In genomic region chr2:76958749-76959148, GRCh38 we compare ENCODE assay signal across 14 cellular contexts.
DNase-seq lines count a peak whose midpoint lies in the region; ATAC-seq, FAIRE-seq and TF ChIP-seq lines count a peak whose summit lies in the region.
"Had no signal": no experiment of that assay in that cellular context is flagged by ENCODE, and none has a peak within 500 bp of the region (broad histone marks: within the 10 kb centered on the region; RNA-seq: fewer than 3 reads in every experiment).

No MANE protein-coding gene starts in this region.

- H3K4me3 Mint-ChIP-seq in activated naive CD4-positive, alpha-beta T cell treated with anti-CD3 and anti-CD28 coated beads, Interleukin-2, amount 10 ng/mL, durations not matched to agents 7 days and 5 days, result no peak overlapping the region

- intact Hi-C loops in HepG2 (cut with micrococcal nuclease; ENCODE audit: unreplicated experiment) (loop anchor here (10.0 kb wide), 1 partner anchor 556 kb away; no protein-coding TSS in a partner anchor), right lobe of liver (cut with DNase I) (no loop called here)

- no peaks in the 10 kb centered on the region for H3K36me3 ChIP-seq in HepG2 (replicated peaks in 1 of 2; ENCODE audit: control insufficient read depth in 1 of 2, insufficient read depth in 2 of 2, low read length in 2 of 2)
- no peaks in the 10 kb centered on the region for H3K36me3 ChIP-seq in right lobe of liver
- H3K36me3 ChIP-seq in hepatocyte (replicated peaks; ENCODE audit: insufficient read depth, low read depth), result no peaks in the 10 kb centered on the region
- H3K36me3 ChIP-seq: vagina had no signal

- H3K4me3 ChIP-seq in HepG2 (replicated peaks in 1 of 3; ENCODE audit: insufficient read depth in 1 of 3, low read depth in 2 of 3, low read length in 3 of 3) (no peak overlapping the region), right lobe of liver (no peak overlapping the region), hepatocyte (no peak overlapping the region)
- H3K4me3 ChIP-seq: vagina had no signal

- TF ChIP-seq CTCF in HepG2 (CRISPR knock-in tag; IDR thresholded peaks at IDR 0.05), result no peak
- TF ChIP-seq CTCF in right lobe of liver (IDR thresholded peaks at IDR 0.05), result no peak
- TF ChIP-seq CTCF in hepatocyte (IDR thresholded peaks at IDR 0.05; ENCODE audit: poor library complexity), result no peak

- TF ChIP-seq EP300 in HepG2 (IDR thresholded peaks at IDR 0.05; ENCODE audit: low read depth in 2 of 2, low read length in 2 of 2), result no peak
- TF ChIP-seq EP300 in HepG2 (CRISPR knock-in tag; IDR thresholded peaks at IDR 0.05; ENCODE audit: borderline replicate concordance), result no peak

- H3K27ac ChIP-seq in HepG2 (ENCODE audit: extremely low read length, insufficient read depth, low read length), result no peak overlapping the region
- no peak overlapping the region for H3K27ac ChIP-seq in right lobe of liver
- H3K27ac ChIP-seq in hepatocyte, result no peak overlapping the region
- H3K27ac ChIP-seq: vagina had no signal

- no peaks in the 10 kb centered on the region for H3K4me1 Mint-ChIP-seq in activated naive CD4-positive, alpha-beta T cell treated with anti-CD3 and anti-CD28 coated beads, Interleukin-2, amount 10 ng/mL, durations not matched to agents 7 days and 5 days

- no peaks in the 10 kb centered on the region for H3K27me3 ChIP-seq in HepG2 (ENCODE audit: control insufficient read depth in 1 of 2, insufficient read depth in 2 of 2, low read length in 2 of 2)
- H3K27me3 ChIP-seq in right lobe of liver, result no peaks in the 10 kb centered on the region
- no peaks in the 10 kb centered on the region for H3K27me3 ChIP-seq in hepatocyte
- H3K27me3 ChIP-seq: vagina had no signal

- in situ Hi-C loops in HepG2 (cut with HindIII; ENCODE audit: extremely low pct_ligation_motif_present, low pct_unique_long_range_greater_than_20kb), result loop anchor here (25.0 kb wide), 1 partner anchor 1904 kb away; no protein-coding TSS in a partner anchor
- in situ Hi-C loops in SK-MEL-5 (cut with HindIII; ENCODE audit: low pct_unique_long_range_greater_than_20kb, low sequenced_read_pairs), result no loop called here

- no peaks in the 10 kb centered on the region for H3K79me2 ChIP-seq in HepG2 (ENCODE audit: insufficient read depth, low read length)
- H3K79me2 ChIP-seq in hepatocyte, result no peaks in the 10 kb centered on the region

- H3K36me3 Mint-ChIP-seq in activated naive CD4-positive, alpha-beta T cell treated with anti-CD3 and anti-CD28 coated beads, Interleukin-2, amount 10 ng/mL, durations not matched to agents 7 days and 5 days, result no peaks in the 10 kb centered on the region

- 0% methylated on average over 3 of the region's 3 CpGs for WGBS in HepG2 (ENCODE audit: low lambda C conversion rate)
- 12% methylated on average over 3 of the region's 3 CpGs for WGBS in right lobe of liver (ENCODE audit: insufficient coverage, low coverage, low lambda C conversion rate, missing lambda C conversion rate)
- WGBS in hepatocyte (ENCODE audit: low lambda C conversion rate, missing lambda C conversion rate), result 23% methylated on average over 3 of the region's 3 CpGs

- H3K9me3 Mint-ChIP-seq in activated naive CD4-positive, alpha-beta T cell treated with anti-CD3 and anti-CD28 coated beads, Interleukin-2, amount 10 ng/mL, durations not matched to agents 7 days and 5 days, result peaks cover 5% of the 10 kb centered on the region

- H3K9ac ChIP-seq in HepG2 (ENCODE audit: insufficient read depth, low read depth, low read length), result no peak overlapping the region

- no peak for FAIRE-seq in HepG2 (lab: Jason Lieb, UNC)
- FAIRE-seq in urothelium cell line (lab: Jason Lieb, UNC), result no peak
- FAIRE-seq: TTC549 had no signal

- no peaks in the 10 kb centered on the region for H3K9me2 ChIP-seq in hepatocyte (replicated peaks; ENCODE audit: insufficient read depth)

- H4K20me1 ChIP-seq in HepG2 (ENCODE audit: insufficient read depth, low read length) (no peaks in the 10 kb centered on the region; the same call in 1 of the 2 replicates), hepatocyte (ENCODE audit: insufficient read depth, poor library complexity, severe bottlenecking) (no peaks in the 10 kb centered on the region)

- TF ChIP-seq RAD21 in HepG2 (CRISPR knock-in tag; IDR thresholded peaks at IDR 0.05), result no peak

- DNase-seq in HepG2 (ENCODE audit: low spot score) (peak; percentile 10), right lobe of liver (no peak), SK-MEL-5 (ENCODE audit: low read depth, low spot score) (peak; percentile 8), hepatocyte (ENCODE audit: low spot score) (peak; percentile 52), urothelium cell line (ENCODE audit: low spot score) (peak; percentile 30), GDM1 (lab: John Stamatoyannopoulos, UW) (no peak)
- DNase-seq in activated naive CD4-positive, alpha-beta T cell treated with anti-CD3 and anti-CD28 coated beads, Interleukin-2, amount 10 ng/mL, durations not matched to agents 7 days and 5 days, result no peak
- DNase-seq: activated gamma-delta T cell treated with Interleukin-2 at 50 U/mL for 16 hours, NCI-H1092 had no signal

- no peaks in the 10 kb centered on the region for H3K27me3 Mint-ChIP-seq in activated naive CD4-positive, alpha-beta T cell treated with anti-CD3 and anti-CD28 coated beads, Interleukin-2, amount 10 ng/mL, durations not matched to agents 7 days and 5 days

- H2AFZ ChIP-seq in HepG2 (ENCODE audit: low read length) (no peak overlapping the region), hepatocyte (no peak overlapping the region)

- BruUV-seq in HepG2 (replicated peaks; lab: Mats Ljungman, UMichigan), result no TSS peak

- POLR2A ChIA-PET in HepG2 (lab: Yijun Ruan, JAX), result no interaction called here

- H3K9me3 ChIP-seq in HepG2 (ENCODE audit: low read length) (no peaks in the 10 kb centered on the region), right lobe of liver (no peaks in the 10 kb centered on the region), hepatocyte (ENCODE audit: low read depth) (no peaks in the 10 kb centered on the region)
- H3K9me3 ChIP-seq: vagina had no signal

- H3K27ac Mint-ChIP-seq in activated naive CD4-positive, alpha-beta T cell treated with anti-CD3 and anti-CD28 coated beads, Interleukin-2, amount 10 ng/mL, durations not matched to agents 7 days and 5 days, result no peak overlapping the region

- TF ChIP-seq POLR2A in HepG2 (IDR thresholded peaks at IDR 0.05; ENCODE audit: insufficient read depth in 1 of 2, low read depth in 2 of 2, low read length in 2 of 2), result no peak
- TF ChIP-seq POLR2A in right lobe of liver (IDR thresholded peaks at IDR 0.05), result no peak

- CTCF ChIA-PET in HepG2 (lab: Yijun Ruan, JAX; ENCODE audit: low intra/inter-chr PET ratio, low total read pairs), result no interaction called here
- CTCF ChIA-PET in activated naive CD4-positive, alpha-beta T cell treated with anti-CD3 and anti-CD28 coated beads, Interleukin-2, amount 10 ng/mL, durations not matched to agents 7 days and 5 days (lab: Charles Lee), result no interaction called here

- H3K4me2 ChIP-seq in HepG2 (ENCODE audit: low read depth, low read length), result no peak overlapping the region
- H3K4me2 ChIP-seq in hepatocyte, result no peak overlapping the region

- H3K4me1 ChIP-seq in HepG2 (ENCODE audit: insufficient read depth, low read length) (no peaks in the 10 kb centered on the region), right lobe of liver (no peaks in the 10 kb centered on the region), hepatocyte (ENCODE audit: insufficient read depth) (no peaks in the 10 kb centered on the region)
- H3K4me1 ChIP-seq: vagina had no signal

- no peak for ATAC-seq in HepG2
- no peak for ATAC-seq in right lobe of liver
- no peak for ATAC-seq in HG03196 (IDR thresholded peaks at IDR 0.05; ENCODE audit: unreplicated experiment)
- ATAC-seq: esophagus mucosa, Panc1 had no signal

TF ChIP-seq in HepG2, 621 proteins besides CTCF, POLR2A, EP300 and RAD21 (continues in another document):
- TF ChIP-seq REST (IDR thresholded peaks at IDR 0.05; ENCODE audit: borderline replicate concordance in 1 of 2, low read depth in 1 of 2, low read length in 2 of 2) (peak; percentile 74 to 98), WIZ (CRISPR knock-in tag; IDR thresholded peaks at IDR 0.05) (peak; percentile 84; the same call in 1 of the 2 replicates), ZBTB25 (CRISPR knock-in tag; IDR thresholded peaks at IDR 0.05) (0 out of 2 replicates have a peak, but pooled peaks have one; percentile 25), NR3C1 (CRISPR knock-in tag; IDR thresholded peaks at IDR 0.05) (no peak), MIER2 (CRISPR knock-in tag; IDR thresholded peaks at IDR 0.05) (peak; percentile 98), SAP130 (CRISPR knock-in tag; IDR thresholded peaks at IDR 0.05; ENCODE audit: low read depth) (0 out of 2 replicates have a peak, but pooled peaks have one; percentile 14), BHLHE40 (IDR thresholded peaks at IDR 0.05; ENCODE audit: low read length) (no peak)

Comparison
In these comparisons a context has a peak if more than half of its experiments do, and no peak if none do; other contexts are left out.
1. DNase-seq: peak in HepG2 (single experiment), SK-MEL-5 (single experiment), hepatocyte (single experiment) and urothelium cell line (single experiment); none in right lobe of liver (0 of 3), activated naive CD4-positive, alpha-beta T cell treated with anti-CD3 and anti-CD28 coated beads, Interleukin-2, amount 10 ng/mL, durations not matched to agents 7 days and 5 days (single experiment) and GDM1 (single experiment).